Comparison of ENCODE assay signal across 9 cellular contexts in the genomic region with DNA sequence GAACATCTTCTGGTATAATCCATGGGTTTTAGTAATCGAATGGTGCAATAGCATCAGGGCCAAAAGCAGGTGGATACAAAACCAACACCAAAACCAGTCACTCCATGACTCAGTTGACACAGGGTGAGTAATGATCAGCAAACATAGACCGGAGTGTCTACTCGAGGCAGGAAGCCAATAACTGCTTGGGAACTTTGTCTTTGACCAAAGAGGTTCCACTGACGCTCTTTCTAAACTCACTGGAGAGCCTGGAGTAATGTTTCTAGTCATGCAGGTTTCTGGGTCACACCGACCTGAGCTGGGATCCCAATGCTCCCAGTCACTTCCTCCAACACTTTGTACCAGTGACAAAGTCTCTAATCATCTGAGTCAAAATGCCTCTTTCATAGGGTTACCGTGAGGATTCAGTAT.
DNase-seq lines count a peak whose midpoint lies in the region; ATAC-seq and TF ChIP-seq lines count a peak whose summit lies in the region.
"Had no signal": no experiment of that assay in that cellular context is flagged by ENCODE, and none has a peak within 500 bp of the region (broad histone marks: within the 10 kb centered on the region; RNA-seq: fewer than 3 reads in every experiment).

No MANE protein-coding gene starts in this region.

- in situ Hi-C loops in GM13977 (cut with MboI; ENCODE audit: low pct_unique_long_range_greater_than_20kb, low sequenced_read_pairs, unreplicated experiment) (no loop called here), HAP-1 (cut with MboI; ENCODE audit: low sequenced_read_pairs) (no loop called here)

- no peaks in the 10 kb centered on the region for H3K4me1 ChIP-seq in HAP-1

- H3K4me3 ChIP-seq in HAP-1, result no peak overlapping the region
- H3K4me3 ChIP-seq: K562 had no signal

- TF ChIP-seq CTCF in GM13977 (IDR thresholded peaks at IDR 0.05; ENCODE audit: extremely low read depth, insufficient read depth, missing control alignments), result no peak

- ATAC-seq in GM21825 (IDR thresholded peaks at IDR 0.05; ENCODE audit: unreplicated experiment), result peak; percentile 59
- ATAC-seq: K562 had no signal

- H3K27me3 ChIP-seq in HAP-1 (ENCODE audit: low read depth), result no peaks in the 10 kb centered on the region

- H3K9me3 ChIP-seq in HAP-1, result peaks cover 3% of the 10 kb centered on the region; the same call in 1 of the 2 replicates

- DNase-seq in GM13977 (ENCODE audit: low spot score), result peak; percentile 27
- DNase-seq in NCI-H510A treated with DMSO at 0.1 percent for 48 hours (lab: John Stamatoyannopoulos, UW), result peak; percentile 82
- DNase-seq in islet precursor cell, result peak; percentile 49
- no peak for DNase-seq in superior temporal gyrus (ENCODE audit: extremely low spot score)
- no peak for DNase-seq in HAP-1 (ENCODE audit: low spot score in 2 of 2)
- no peak for DNase-seq in NCI-H226
- no peak for DNase-seq in activated CD8-positive, alpha-beta memory T cell treated with anti-CD3 and anti-CD28 coated beads, Interleukin-2, amount 50 U/mL, for 48 hours

- 0 out of 2 replicates have a peak, but pooled peaks cover 4% of the 10 kb centered on the region for H3K36me3 ChIP-seq in HAP-1 (replicated peaks)

Comparison
In these comparisons a context has a peak if more than half of its experiments do, and no peak if none do; other contexts are left out.
1. DNase-seq: peak in GM13977 (single experiment), NCI-H510A treated with DMSO at 0.1 percent for 48 hours (single experiment) and islet precursor cell (single experiment); none in superior temporal gyrus (single experiment), HAP-1 (0 of 2), NCI-H226 (single experiment) and activated CD8-positive, alpha-beta memory T cell treated with anti-CD3 and anti-CD28 coated beads, Interleukin-2, amount 50 U/mL, for 48 hours (single experiment).